8 cellular contexts compared by ENCODE assay signal in the genomic region with DNA sequence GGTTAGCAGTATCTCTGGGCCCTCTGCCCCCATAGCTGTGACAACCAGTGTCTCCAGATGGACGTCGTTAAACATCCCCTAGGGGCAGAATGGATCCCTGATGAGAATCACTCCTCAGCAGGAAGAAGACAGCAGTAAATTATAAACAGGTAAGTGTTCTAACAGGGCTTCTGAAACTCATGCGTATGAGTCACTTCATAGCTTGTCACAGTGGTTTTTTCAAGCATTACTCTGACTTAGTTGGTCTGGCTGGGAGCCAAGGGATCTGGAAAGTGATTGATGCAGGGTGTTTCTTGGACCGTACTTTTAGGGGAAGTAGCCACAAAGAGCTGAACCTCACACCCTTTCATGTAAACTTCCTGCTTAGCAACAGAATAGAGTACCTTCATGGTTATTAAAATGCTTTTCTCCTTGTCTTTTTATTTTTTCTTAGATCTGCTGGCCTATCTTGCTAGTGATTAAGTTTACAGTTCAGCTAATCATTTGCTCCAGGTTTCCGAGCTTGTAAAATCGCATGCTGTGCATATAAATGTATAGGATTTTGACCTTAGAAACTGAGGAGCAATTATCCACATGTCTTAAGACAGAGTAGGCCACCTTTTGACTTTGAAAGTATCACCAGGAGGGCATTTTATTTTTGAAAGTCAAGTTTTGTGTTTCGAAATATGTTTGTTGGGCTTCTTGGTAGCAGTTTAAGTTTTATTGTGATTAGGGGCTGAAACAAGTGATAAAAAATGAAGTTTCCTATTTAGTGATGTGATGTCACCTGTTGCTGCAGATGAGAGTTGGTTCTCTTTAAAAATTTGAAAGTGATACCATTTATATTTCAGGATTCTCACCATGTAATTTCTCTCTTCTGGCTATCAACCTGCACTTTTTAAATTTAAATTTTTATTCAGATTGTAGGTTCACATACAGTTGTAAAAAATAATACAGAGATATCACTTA.
DNase-seq lines count a peak whose midpoint lies in the region; ATAC-seq, FAIRE-seq and TF ChIP-seq lines count a peak whose summit lies in the region.

No MANE protein-coding gene starts in this region.

- H3K27ac Mint-ChIP-seq in WTC11, result peak overlapping the region; percentile 91
- peak overlapping the region; percentile 86 for H3K27ac Mint-ChIP-seq in neural crest cell (ENCODE audit: unreplicated experiment)

- H3K9me3 Mint-ChIP-seq in WTC11 (no peaks in the 10 kb centered on the region), neural crest cell (no peaks in the 10 kb centered on the region)

- ATAC-seq in GM21723 (IDR thresholded peaks at IDR 0.05; ENCODE audit: unreplicated experiment) (peak; percentile 97), WTC11 (peak; percentile 82)

- no peak for TF ChIP-seq EP300 in esophagus muscularis mucosa (IDR thresholded peaks at IDR 0.05)

- no peak for FAIRE-seq in HTR-8/SVneo (lab: Jason Lieb, UNC)

- no peaks in the 10 kb centered on the region for H3K36me3 ChIP-seq in esophagus muscularis mucosa

- no peak for TF ChIP-seq POLR2A in esophagus muscularis mucosa (IDR thresholded peaks at IDR 0.05; ENCODE audit: low read depth)

- WGBS in esophagus muscularis mucosa, result 26% methylated on average over 7 of the region's 7 CpGs

- POLR2A ChIA-PET in WTC11 (lab: Charles Lee), result interaction anchor here (0.6 kb wide), 1 partner anchor 52 kb away, joined by 3 read pairs; no protein-coding TSS in a partner anchor

- H3K4me3 Mint-ChIP-seq in WTC11, result no peak overlapping the region; the same call in 1 of the 2 replicates
- no peak overlapping the region for H3K4me3 Mint-ChIP-seq in neural crest cell

- no peaks in the 10 kb centered on the region for H3K27me3 Mint-ChIP-seq in WTC11 (ENCODE audit: low read depth)
- H3K27me3 Mint-ChIP-seq in neural crest cell (ENCODE audit: low read depth), result no peaks in the 10 kb centered on the region

- DNase-seq in SIG-M5 treated with dmso at 0.1 percent for 504 hours (lab: John Stamatoyannopoulos, UW; ENCODE audit: unreplicated experiment), result peak; percentile 76
- no peak for DNase-seq in SIG-M5 (lab: John Stamatoyannopoulos, UW)
- DNase-seq in HTR-8/SVneo (ENCODE audit: insufficient read length, low spot score), result peak; percentile 62
- DNase-seq in WTC11 (ENCODE audit: low spot score), result no peak
- DNase-seq in esophagus muscularis mucosa (ENCODE audit: extremely low spot score), result no peak
- no peak for DNase-seq in neural crest cell (ENCODE audit: low read depth, low spot score)
- DNase-seq in SHP77 (lab: John Stamatoyannopoulos, UW), result no peak

- H3K36me3 Mint-ChIP-seq in WTC11, result no peaks in the 10 kb centered on the region
- H3K36me3 Mint-ChIP-seq in neural crest cell (ENCODE audit: low read depth), result no peaks in the 10 kb centered on the region

- H3K27me3 ChIP-seq in esophagus muscularis mucosa, result no peaks in the 10 kb centered on the region

- H3K4me1 Mint-ChIP-seq in WTC11, result peaks cover 86% of the 10 kb centered on the region
- H3K4me1 Mint-ChIP-seq in neural crest cell, result peaks cover 35% of the 10 kb centered on the region

- H3K9me3 ChIP-seq in esophagus muscularis mucosa, result no peaks in the 10 kb centered on the region

- CTCF ChIA-PET in WTC11 (lab: Charles Lee), result interaction anchor here (0.7 to 2.1 kb wide), 7 partner anchors 11 to 236 kb away, joined by 3 to 9 read pairs (median 4); no protein-coding TSS in a partner anchor

- TF ChIP-seq CTCF in WTC11 (IDR thresholded peaks at IDR 0.05) (no peak), esophagus muscularis mucosa (IDR thresholded peaks at IDR 0.05) (no peak), neural crest cell (conservative IDR thresholded peaks at IDR 0.05) (no peak)

- H3K4me3 ChIP-seq in esophagus muscularis mucosa, result no peak overlapping the region

- H3K4me1 ChIP-seq in esophagus muscularis mucosa, result peaks cover 13 to 26% (median 17%) of the 10 kb centered on the region in 4 donors

- peak overlapping the region; percentile 7 to 62 (median 46) for H3K27ac ChIP-seq in esophagus muscularis mucosa (replicated peaks in 1 of 4)

- intact Hi-C loops in esophagus muscularis mucosa (cut with DNase I), result no loop called here

TF ChIP-seq in WTC11, 78 proteins besides CTCF, POLR2A, EP300 and RAD21 (continues in another document):
- TF ChIP-seq, protein P1, sequence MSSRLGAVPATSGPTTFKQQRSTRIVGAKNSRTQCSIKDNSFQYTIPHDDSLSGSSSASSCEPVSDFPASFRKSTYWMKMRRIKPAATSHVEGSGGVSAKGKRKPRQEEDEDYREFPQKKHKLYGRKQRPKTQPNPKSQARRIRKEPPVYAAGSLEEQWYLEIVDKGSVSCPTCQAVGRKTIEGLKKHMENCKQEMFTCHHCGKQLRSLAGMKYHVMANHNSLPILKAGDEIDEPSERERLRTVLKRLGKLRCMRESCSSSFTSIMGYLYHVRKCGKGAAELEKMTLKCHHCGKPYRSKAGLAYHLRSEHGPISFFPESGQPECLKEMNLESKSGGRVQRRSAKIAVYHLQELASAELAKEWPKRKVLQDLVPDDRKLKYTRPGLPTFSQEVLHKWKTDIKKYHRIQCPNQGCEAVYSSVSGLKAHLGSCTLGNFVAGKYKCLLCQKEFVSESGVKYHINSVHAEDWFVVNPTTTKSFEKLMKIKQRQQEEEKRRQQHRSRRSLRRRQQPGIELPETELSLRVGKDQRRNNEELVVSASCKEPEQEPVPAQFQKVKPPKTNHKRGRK (CRISPR knock-in tag; IDR thresholded peaks at IDR 0.05; ENCODE audit: borderline replicate concordance), result no peak
- TF ChIP-seq ATF1 (CRISPR knock-in tag; IDR thresholded peaks at IDR 0.05) (no peak), FOXJ3 (CRISPR knock-in tag; IDR thresholded peaks at IDR 0.05; ENCODE audit: borderline replicate concordance) (no peak), IRF2 (CRISPR knock-in tag; IDR thresholded peaks at IDR 0.05; ENCODE audit: borderline replicate concordance, low read depth) (no peak), TEAD4 (CRISPR knock-in tag; IDR thresholded peaks at IDR 0.05) (no peak), CREB1 (CRISPR knock-in tag; IDR thresholded peaks at IDR 0.05) (no peak), SMAD4 (CRISPR knock-in tag; IDR thresholded peaks at IDR 0.05) (no peak), ZNF396 (CRISPR knock-in tag; IDR thresholded peaks at IDR 0.05; ENCODE audit: borderline replicate concordance) (no peak), GRHL2 (CRISPR knock-in tag; IDR thresholded peaks at IDR 0.05; ENCODE audit: insufficient replicate concordance, severe bottlenecking) (no peak), NR3C1 (CRISPR knock-in tag; conservative IDR thresholded peaks at IDR 0.05; ENCODE audit: low read depth) (no peak)
- TF ChIP-seq, protein P2, sequence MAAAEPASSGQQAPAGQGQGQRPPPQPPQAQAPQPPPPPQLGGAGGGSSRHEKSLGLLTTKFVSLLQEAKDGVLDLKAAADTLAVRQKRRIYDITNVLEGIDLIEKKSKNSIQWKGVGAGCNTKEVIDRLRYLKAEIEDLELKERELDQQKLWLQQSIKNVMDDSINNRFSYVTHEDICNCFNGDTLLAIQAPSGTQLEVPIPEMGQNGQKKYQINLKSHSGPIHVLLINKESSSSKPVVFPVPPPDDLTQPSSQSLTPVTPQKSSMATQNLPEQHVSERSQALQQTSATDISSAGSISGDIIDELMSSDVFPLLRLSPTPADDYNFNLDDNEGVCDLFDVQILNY (CRISPR knock-in tag; IDR thresholded peaks at IDR 0.05), result no peak
- TF ChIP-seq, protein P3, sequence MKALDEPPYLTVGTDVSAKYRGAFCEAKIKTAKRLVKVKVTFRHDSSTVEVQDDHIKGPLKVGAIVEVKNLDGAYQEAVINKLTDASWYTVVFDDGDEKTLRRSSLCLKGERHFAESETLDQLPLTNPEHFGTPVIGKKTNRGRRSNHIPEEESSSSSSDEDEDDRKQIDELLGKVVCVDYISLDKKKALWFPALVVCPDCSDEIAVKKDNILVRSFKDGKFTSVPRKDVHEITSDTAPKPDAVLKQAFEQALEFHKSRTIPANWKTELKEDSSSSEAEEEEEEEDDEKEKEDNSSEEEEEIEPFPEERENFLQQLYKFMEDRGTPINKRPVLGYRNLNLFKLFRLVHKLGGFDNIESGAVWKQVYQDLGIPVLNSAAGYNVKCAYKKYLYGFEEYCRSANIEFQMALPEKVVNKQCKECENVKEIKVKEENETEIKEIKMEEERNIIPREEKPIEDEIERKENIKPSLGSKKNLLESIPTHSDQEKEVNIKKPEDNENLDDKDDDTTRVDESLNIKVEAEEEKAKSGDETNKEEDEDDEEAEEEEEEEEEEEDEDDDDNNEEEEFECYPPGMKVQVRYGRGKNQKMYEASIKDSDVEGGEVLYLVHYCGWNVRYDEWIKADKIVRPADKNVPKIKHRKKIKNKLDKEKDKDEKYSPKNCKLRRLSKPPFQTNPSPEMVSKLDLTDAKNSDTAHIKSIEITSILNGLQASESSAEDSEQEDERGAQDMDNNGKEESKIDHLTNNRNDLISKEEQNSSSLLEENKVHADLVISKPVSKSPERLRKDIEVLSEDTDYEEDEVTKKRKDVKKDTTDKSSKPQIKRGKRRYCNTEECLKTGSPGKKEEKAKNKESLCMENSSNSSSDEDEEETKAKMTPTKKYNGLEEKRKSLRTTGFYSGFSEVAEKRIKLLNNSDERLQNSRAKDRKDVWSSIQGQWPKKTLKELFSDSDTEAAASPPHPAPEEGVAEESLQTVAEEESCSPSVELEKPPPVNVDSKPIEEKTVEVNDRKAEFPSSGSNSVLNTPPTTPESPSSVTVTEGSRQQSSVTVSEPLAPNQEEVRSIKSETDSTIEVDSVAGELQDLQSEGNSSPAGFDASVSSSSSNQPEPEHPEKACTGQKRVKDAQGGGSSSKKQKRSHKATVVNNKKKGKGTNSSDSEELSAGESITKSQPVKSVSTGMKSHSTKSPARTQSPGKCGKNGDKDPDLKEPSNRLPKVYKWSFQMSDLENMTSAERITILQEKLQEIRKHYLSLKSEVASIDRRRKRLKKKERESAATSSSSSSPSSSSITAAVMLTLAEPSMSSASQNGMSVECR (CRISPR knock-in tag; IDR thresholded peaks at IDR 0.05; ENCODE audit: borderline replicate concordance), result no peak
- TF ChIP-seq, protein P4, sequence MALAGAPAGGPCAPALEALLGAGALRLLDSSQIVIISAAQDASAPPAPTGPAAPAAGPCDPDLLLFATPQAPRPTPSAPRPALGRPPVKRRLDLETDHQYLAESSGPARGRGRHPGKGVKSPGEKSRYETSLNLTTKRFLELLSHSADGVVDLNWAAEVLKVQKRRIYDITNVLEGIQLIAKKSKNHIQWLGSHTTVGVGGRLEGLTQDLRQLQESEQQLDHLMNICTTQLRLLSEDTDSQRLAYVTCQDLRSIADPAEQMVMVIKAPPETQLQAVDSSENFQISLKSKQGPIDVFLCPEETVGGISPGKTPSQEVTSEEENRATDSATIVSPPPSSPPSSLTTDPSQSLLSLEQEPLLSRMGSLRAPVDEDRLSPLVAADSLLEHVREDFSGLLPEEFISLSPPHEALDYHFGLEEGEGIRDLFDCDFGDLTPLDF (CRISPR knock-in tag; IDR thresholded peaks at IDR 0.05), result no peak
- TF ChIP-seq, protein P5, sequence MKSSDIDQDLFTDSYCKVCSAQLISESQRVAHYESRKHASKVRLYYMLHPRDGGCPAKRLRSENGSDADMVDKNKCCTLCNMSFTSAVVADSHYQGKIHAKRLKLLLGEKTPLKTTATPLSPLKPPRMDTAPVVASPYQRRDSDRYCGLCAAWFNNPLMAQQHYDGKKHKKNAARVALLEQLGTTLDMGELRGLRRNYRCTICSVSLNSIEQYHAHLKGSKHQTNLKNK (CRISPR knock-in tag; IDR thresholded peaks at IDR 0.05), result no peak

Comparison
In these comparisons a context has a peak if more than half of its experiments do, and no peak if none do; other contexts are left out.
1. DNase-seq: peak in SIG-M5 treated with dmso at 0.1 percent for 504 hours (single experiment) and HTR-8/SVneo (single experiment); none in SIG-M5 (single experiment), WTC11 (single experiment), esophagus muscularis mucosa (single experiment), neural crest cell (single experiment) and SHP77 (0 of 2).